29 cellular contexts compared by ENCODE assay signal in genomic region chr14:75614179-75614578, GRCh38. TPM values are rescaled to one million over a fixed set of nuclear protein-coding genes. Genes with fewer than 3 reads are reported as not detected.
DNase-seq lines count a peak whose midpoint lies in the region; ATAC-seq and TF ChIP-seq lines count a peak whose summit lies in the region.
"Had no signal": no experiment of that assay in that cellular context is flagged by ENCODE, and none has a peak within 500 bp of the region (broad histone marks: within the 10 kb centered on the region; RNA-seq: fewer than 3 reads in every experiment).

No MANE protein-coding gene starts in this region.

- peaks cover 21 to 24% of the 10 kb centered on the region in 2 donors for H3K36me3 Mint-ChIP-seq in CD14-positive monocyte
- peaks cover 70% of the 10 kb centered on the region for H3K36me3 Mint-ChIP-seq in dendritic cell treated with granulocyte-macrophage colony-stimulating factor and Interleukin-4, amounts not matched to agents 40 ng/mL and 50 ng/mL, for 4 days (ENCODE audit: low read depth)
- peaks cover 2% of the 10 kb centered on the region for H3K36me3 Mint-ChIP-seq in activated CD4-positive, alpha-beta T cell treated with anti-CD3 and anti-CD28 coated beads, Interleukin-2, amount 10 ng/mL, durations not matched to agents 24 days and 14 days (ENCODE audit: low read depth)
- H3K36me3 Mint-ChIP-seq: activated naive CD4-positive, alpha-beta T cell treated with anti-CD3 and anti-CD28 coated beads, Interleukin-2, amount 10 ng/mL, durations not matched to agents 7 days and 5 days; brain had no signal

- peaks cover 0 to 13% (median 1%) of the 10 kb centered on the region in 3 donors for H3K27me3 Mint-ChIP-seq in CD14-positive monocyte (ENCODE audit: low read depth in 3 of 3)
- no peaks in the 10 kb centered on the region for H3K27me3 Mint-ChIP-seq in dendritic cell treated with granulocyte-macrophage colony-stimulating factor and Interleukin-4, amounts not matched to agents 40 ng/mL and 50 ng/mL, for 4 days
- H3K27me3 Mint-ChIP-seq in activated CD4-positive, alpha-beta T cell treated with anti-CD3 and anti-CD28 coated beads, Interleukin-2, amount 10 ng/mL, durations not matched to agents 24 days and 14 days: no peaks in the 10 kb centered on the region
- H3K27me3 Mint-ChIP-seq: activated CD4-positive, alpha-beta T cell treated with anti-CD3 and anti-CD28 coated beads for 36 hours; activated naive CD4-positive, alpha-beta T cell treated with anti-CD3 and anti-CD28 coated beads, Interleukin-2, amount 10 ng/mL, durations not matched to agents 7 days and 5 days; CD8-positive, alpha-beta memory T cell; stimulated activated naive CD8-positive, alpha-beta T cell treated with anti-CD3 and anti-CD28 coated beads, Interleukin-15, Interleukin-2, amounts not matched to agents 100 ng/mL and 50 ng/mL, for 24 hours had no signal

- H3K27ac ChIP-seq in neutrophil: peak overlapping the region; percentile 36
- H3K27ac ChIP-seq: gastrocnemius medialis, pancreas, testis, uterus had no signal

- H3K36me3 ChIP-seq in neutrophil: no peaks in the 10 kb centered on the region
- H3K36me3 ChIP-seq: gastrocnemius medialis, pancreas, uterus had no signal

- peaks cover 2 to 11% (median 7%) of the 10 kb centered on the region in 7 donors for H3K9me3 Mint-ChIP-seq in CD14-positive monocyte
- H3K9me3 Mint-ChIP-seq in dendritic cell treated with granulocyte-macrophage colony-stimulating factor and Interleukin-4, amounts not matched to agents 40 ng/mL and 50 ng/mL, for 4 days: peaks cover 17% of the 10 kb centered on the region
- H3K9me3 Mint-ChIP-seq in activated CD4-positive, alpha-beta T cell treated with anti-CD3 and anti-CD28 coated beads, Interleukin-2, amount 10 ng/mL, durations not matched to agents 24 days and 14 days: peaks cover 6% of the 10 kb centered on the region
- H3K9me3 Mint-ChIP-seq: CD8-positive, alpha-beta memory T cell had no signal

- intact Hi-C loops in CD14-positive monocyte (cut with micrococcal nuclease): loop anchor here (2.0 to 5.0 kb wide), 2 partner anchors 37 kb away; partner anchors contain the start of gene FLVCR2 (in 1 of the 2)
- intact Hi-C loops in dendritic cell treated with granulocyte-macrophage colony-stimulating factor and Interleukin-4, amounts not matched to agents 40 ng/mL and 50 ng/mL, for 4 days (cut with micrococcal nuclease): loop anchor here (2.0 kb wide), 1 partner anchor 13 kb away; no protein-coding TSS in a partner anchor
- intact Hi-C loops in activated CD4-positive, alpha-beta T cell treated with anti-CD3 and anti-CD28 coated beads, Interleukin-2, amount 10 ng/mL, durations not matched to agents 24 days and 14 days (cut with micrococcal nuclease): no loop called here

- H3K27ac Mint-ChIP-seq in CD14-positive monocyte: peak overlapping the region; percentile 98 to 99 (median 99)
- H3K27ac Mint-ChIP-seq in dendritic cell treated with granulocyte-macrophage colony-stimulating factor and Interleukin-4, amounts not matched to agents 40 ng/mL and 50 ng/mL, for 4 days: peak overlapping the region; percentile 94
- no peak overlapping the region for H3K27ac Mint-ChIP-seq in activated CD4-positive, alpha-beta T cell treated with anti-CD3 and anti-CD28 coated beads, Interleukin-2, amount 10 ng/mL, durations not matched to agents 24 days and 14 days
- H3K27ac Mint-ChIP-seq: activated CD4-positive, alpha-beta T cell treated with anti-CD3 and anti-CD28 coated beads for 36 hours; activated CD8-positive, alpha-beta T cell treated with anti-CD3 and anti-CD28 coated beads, Interleukin-2, amount 10 ng/mL, durations not matched to agents 7 days and 5 days; activated naive CD4-positive, alpha-beta T cell treated with anti-CD3 and anti-CD28 coated beads, Interleukin-2, amount 10 ng/mL, durations not matched to agents 7 days and 5 days; brain; stimulated activated naive CD8-positive, alpha-beta T cell treated with anti-CD3 and anti-CD28 coated beads, Interleukin-15, Interleukin-2, amounts not matched to agents 100 ng/mL and 50 ng/mL, for 24 hours had no signal

- TF ChIP-seq CTCF in CD14-positive monocyte (IDR thresholded peaks at IDR 0.05): no peak
- no peak for TF ChIP-seq CTCF in neutrophil (IDR thresholded peaks at IDR 0.05)

- no peaks in the 10 kb centered on the region for H3K27me3 ChIP-seq in neutrophil
- H3K27me3 ChIP-seq: gastrocnemius medialis, pancreas, testis, uterus had no signal

- peaks cover 63% of the 10 kb centered on the region for H3K4me1 Mint-ChIP-seq in CD14-positive monocyte
- H3K4me1 Mint-ChIP-seq in dendritic cell treated with granulocyte-macrophage colony-stimulating factor and Interleukin-4, amounts not matched to agents 40 ng/mL and 50 ng/mL, for 4 days (ENCODE audit: low read depth): peaks cover 89% of the 10 kb centered on the region
- no peaks in the 10 kb centered on the region for H3K4me1 Mint-ChIP-seq in activated CD4-positive, alpha-beta T cell treated with anti-CD3 and anti-CD28 coated beads, Interleukin-2, amount 10 ng/mL, durations not matched to agents 24 days and 14 days
- H3K4me1 Mint-ChIP-seq: activated naive CD4-positive, alpha-beta T cell treated with anti-CD3 and anti-CD28 coated beads, Interleukin-2, amount 10 ng/mL, durations not matched to agents 7 days and 5 days; CD8-positive, alpha-beta memory T cell had no signal

- no peak overlapping the region for H3K4me3 ChIP-seq in neutrophil (ENCODE audit: low read depth in 1 of 2, low read length in 1 of 2)
- H3K4me3 ChIP-seq: gastrocnemius medialis, K562, pancreas, skin epidermis, testis, uterus had no signal

- H3K9me3 ChIP-seq in neutrophil: no peaks in the 10 kb centered on the region
- H3K9me3 ChIP-seq: gastrocnemius medialis, pancreas, SK-N-SH, testis, uterus had no signal

- no peak for ATAC-seq in GM19467 (IDR thresholded peaks at IDR 0.05; ENCODE audit: unreplicated experiment)
- no peak for ATAC-seq in activated CD4-positive, CD25-positive, alpha-beta regulatory T cell treated with anti-CD3 and anti-CD28 coated beads, Interleukin-2, amount 50 U/mL, for 24 hours
- ATAC-seq: activated CD4-positive, alpha-beta T cell treated with anti-CD3 and anti-CD28 coated beads for 36 hours; activated CD8-positive, alpha-beta T cell treated with anti-CD3 and anti-CD28 coated beads, Interleukin-2, amount 10 ng/mL, durations not matched to agents 7 days and 5 days; gastrocnemius medialis; K562 had no signal

- H3K4me1 ChIP-seq in neutrophil (ENCODE audit: control insufficient read depth in 1 of 2, insufficient read depth in 1 of 2, low read depth in 1 of 2, low read length in 1 of 2): peaks cover 5 to 14% of the 10 kb centered on the region in 2 experiments
- H3K4me1 ChIP-seq: pancreas, uterus had no signal

- H3K4me3 Mint-ChIP-seq in CD14-positive monocyte: peak overlapping the region; percentile 2 to 84
- peak overlapping the region; percentile 61 for H3K4me3 Mint-ChIP-seq in dendritic cell treated with granulocyte-macrophage colony-stimulating factor and Interleukin-4, amounts not matched to agents 40 ng/mL and 50 ng/mL, for 4 days
- no peak overlapping the region for H3K4me3 Mint-ChIP-seq in activated CD4-positive, alpha-beta T cell treated with anti-CD3 and anti-CD28 coated beads, Interleukin-2, amount 10 ng/mL, durations not matched to agents 24 days and 14 days
- H3K4me3 Mint-ChIP-seq: activated CD4-positive, alpha-beta T cell treated with anti-CD3 and anti-CD28 coated beads for 36 hours; activated CD8-positive, alpha-beta T cell treated with anti-CD3 and anti-CD28 coated beads, Interleukin-2, amount 10 ng/mL, durations not matched to agents 7 days and 5 days; activated naive CD4-positive, alpha-beta T cell treated with anti-CD3 and anti-CD28 coated beads, Interleukin-2, amount 10 ng/mL, durations not matched to agents 7 days and 5 days; brain; CD8-positive, alpha-beta memory T cell; stimulated activated naive CD8-positive, alpha-beta T cell treated with anti-CD3 and anti-CD28 coated beads, Interleukin-15, Interleukin-2, amounts not matched to agents 100 ng/mL and 50 ng/mL, for 24 hours had no signal

- DNase-seq in CD14-positive monocyte (ENCODE audit: low spot score): peak; percentile 69
- DNase-seq in NOMO-1 (lab: John Stamatoyannopoulos, UW; ENCODE audit: unreplicated experiment in 2 of 2): peak; percentile 50 to 64
- DNase-seq in NCI-H82 treated with DMSO at 0.1 percent for 48 hours (lab: John Stamatoyannopoulos, UW; ENCODE audit: unreplicated experiment): no peak
- no peak for DNase-seq in activated CD4-positive, alpha-beta T cell treated with anti-CD3 and anti-CD28 coated beads, Interleukin-2, amount 10 ng/mL, durations not matched to agents 24 days and 14 days
- DNase-seq: activated CD4-positive, alpha-beta T cell treated with anti-CD3 and anti-CD28 coated beads for 36 hours; activated CD8-positive, alpha-beta T cell treated with anti-CD3 and anti-CD28 coated beads, Interleukin-2, amount 10 ng/mL, durations not matched to agents 7 days and 5 days; activated naive CD4-positive, alpha-beta T cell treated with anti-CD3 and anti-CD28 coated beads, Interleukin-2, amount 10 ng/mL, durations not matched to agents 7 days and 5 days; amniotic stem cell; CD8-positive, alpha-beta memory T cell; cerebellar nuclear complex; EL; gastrocnemius medialis; NCI-H146; NCI-H2107; NCI-H446; NCI-H774; pancreas; SK-N-SH; testis; uterus had no signal

RNA-seq across cellular contexts. Expression of gene FLVCR2, which starts 35.8 kb away (rescaled TPM):
- 10 to 100 TPM; 16.3 to 36.6 TPM for polyA plus RNA-seq in CD14-positive monocyte
- total RNA-seq in activated CD4-positive, alpha-beta T cell treated with anti-CD3 and anti-CD28 coated beads, Interleukin-2, amount 10 ng/mL, durations not matched to agents 24 days and 14 days: 3.6 and 5.4 TPM in 2 replicates
- polyA plus RNA-seq: K562, neural cell had no signal

RNA-seq across cellular contexts. Expression of gene ERG28, which starts 46.5 kb away (rescaled TPM):
- 1 to 10 TPM; 5.7 to 8.2 TPM for polyA plus RNA-seq in CD14-positive monocyte
- total RNA-seq in activated CD4-positive, alpha-beta T cell treated with anti-CD3 and anti-CD28 coated beads, Interleukin-2, amount 10 ng/mL, durations not matched to agents 24 days and 14 days: 20.3 and 20.6 TPM in 2 replicates

RNA-seq across cellular contexts. Expression of gene TTLL5, which starts 46.9 kb away (rescaled TPM):
- polyA plus RNA-seq in CD14-positive monocyte: 1 to 10 TPM; 4.2 to 4.7 TPM
- total RNA-seq in activated CD4-positive, alpha-beta T cell treated with anti-CD3 and anti-CD28 coated beads, Interleukin-2, amount 10 ng/mL, durations not matched to agents 24 days and 14 days: 31.7 and 35.5 TPM in 2 replicates

Comparison
In these comparisons a context has a peak if more than half of its experiments do, and no peak if none do; other contexts are left out.
1. DNase-seq: peak in CD14-positive monocyte (single experiment) and NOMO-1 (2 of 2); none in NCI-H82 treated with DMSO at 0.1 percent for 48 hours (single experiment) and activated CD4-positive, alpha-beta T cell treated with anti-CD3 and anti-CD28 coated beads, Interleukin-2, amount 10 ng/mL, durations not matched to agents 24 days and 14 days (single experiment).